ENCODE assay signal across 17 cellular contexts in the genomic region with DNA sequence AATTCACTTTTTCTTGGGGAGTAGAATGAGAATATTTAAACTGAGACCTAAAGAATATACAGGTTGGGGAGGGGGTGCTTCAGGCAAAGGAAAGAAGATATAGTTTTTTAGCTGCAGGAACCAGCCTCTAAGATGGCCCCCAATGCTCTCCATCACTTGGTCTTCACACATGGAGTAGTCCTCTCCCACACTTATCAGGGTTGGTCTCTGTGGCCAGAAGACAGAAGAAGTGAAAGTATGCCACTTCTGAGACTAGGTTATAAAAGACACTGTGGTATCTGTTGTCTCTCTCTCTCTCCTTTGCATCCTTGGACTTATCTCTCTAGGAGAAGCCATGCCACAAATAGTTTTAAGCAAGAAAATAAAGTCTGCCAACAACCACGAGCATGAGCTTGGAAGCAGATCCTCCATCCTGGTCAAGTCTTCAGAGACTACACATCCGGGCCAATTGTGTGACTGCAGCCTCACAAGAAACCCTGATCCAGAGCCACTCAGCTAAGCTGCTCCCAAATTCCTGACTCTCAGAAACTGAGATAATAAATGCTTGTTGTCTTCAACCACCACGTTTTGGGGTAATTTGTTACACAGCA. TPM values are rescaled to one million over a fixed set of nuclear protein-coding genes. Genes with fewer than 3 reads are reported as not detected.
DNase-seq lines count a peak whose midpoint lies in the region; ATAC-seq and TF ChIP-seq lines count a peak whose summit lies in the region.
"Had no signal": no experiment of that assay in that cellular context is flagged by ENCODE, and none has a peak within 500 bp of the region (broad histone marks: within the 10 kb centered on the region; RNA-seq: fewer than 3 reads in every experiment).

No MANE protein-coding gene starts in this region.

- H3K9ac ChIP-seq in IMR-90 (ENCODE audit: low read depth, low read length) (no peak overlapping the region), mesenchymal stem cell (ENCODE audit: low read length) (peak overlapping the region; percentile 6)

- peak overlapping the region; percentile 45; the same call in 1 of the 2 replicates for H2AK5ac ChIP-seq in IMR-90 (ENCODE audit: low read depth, low read length)
- H2AK5ac ChIP-seq in mesenchymal stem cell (ENCODE audit: low read length, severe bottlenecking), result no peak overlapping the region

- H3K56ac ChIP-seq in IMR-90 (ENCODE audit: extremely low read depth, insufficient read depth, low read length), result no peak overlapping the region

- H3K9me3 ChIP-seq in IMR-90 (ENCODE audit: control insufficient read depth, insufficient read depth, low read length) (no peaks in the 10 kb centered on the region), mesenchymal stem cell (ENCODE audit: control insufficient read depth, low read length) (peaks cover 18% of the 10 kb centered on the region), heart left ventricle (no peaks in the 10 kb centered on the region)

- H2BK12ac ChIP-seq in mesenchymal stem cell (ENCODE audit: low read length in 2 of 2), result no peak overlapping the region

- H3K18ac ChIP-seq in IMR-90 (ENCODE audit: low read depth, low read length), result peak overlapping the region; percentile 76; the same call in 1 of the 2 replicates
- no peak overlapping the region for H3K18ac ChIP-seq in mesenchymal stem cell (ENCODE audit: low read depth in 1 of 2, low read length in 2 of 2)

- no peaks in the 10 kb centered on the region for H3K4me1 Mint-ChIP-seq in progenitor cell of endocrine pancreas (ENCODE audit: low read depth)
- H3K4me1 Mint-ChIP-seq: CD14-positive monocyte, neural crest cell had no signal

- no TSS peak for BruUV-seq in IMR-90 (replicated peaks; lab: Mats Ljungman, UMichigan)

- peak; percentile 14 for DNase-seq in IMR-90
- DNase-seq in mesenchymal stem cell, result no peak
- no peak for DNase-seq in NK-92 treated with Interleukin-12 subunit alpha and Interleukin-12 subunit beta, amount 100 ng/mL, for 24 hours (lab: John Stamatoyannopoulos, UW)
- DNase-seq in heart left ventricle, result no peak
- DNase-seq in progenitor cell of endocrine pancreas (ENCODE audit: low spot score, unreplicated experiment), result no peak
- DNase-seq: activated CD4-positive, alpha-beta T cell treated with anti-CD3 and anti-CD28 coated beads for 1 hour; activated CD8-positive, alpha-beta memory T cell treated with anti-CD3 and anti-CD28 coated beads, Interleukin-2, amount 50 U/mL, for 48 hours; NCI-H1048; T-helper 1 cell had no signal

- peak overlapping the region; percentile 12; the same call in 1 of the 2 replicates for H4K5ac ChIP-seq in IMR-90 (ENCODE audit: low read depth, low read length)

- H3K23ac ChIP-seq in IMR-90 (ENCODE audit: low read depth, low read length) (peak overlapping the region; percentile 28; the same call in 1 of the 2 replicates), mesenchymal stem cell (ENCODE audit: low read length in 2 of 2) (no peak overlapping the region)

- no CpG with 5 or more reads among the region's 3 CpGs for WGBS in IMR-90 (ENCODE audit: extremely low coverage in 2 of 2, insufficient read length in 1 of 2), 2 experiments
- 93% methylated on average over 2 of the region's 3 CpGs for WGBS in mesenchymal stem cell
- 66 to 73% (median 71%) methylated on average over 3 of the region's 3 CpGs for WGBS in heart left ventricle, 4 donors

- H3K36me3 ChIP-seq in IMR-90 (ENCODE audit: control insufficient read depth, insufficient read depth, low read length), result peaks cover 15% of the 10 kb centered on the region
- peaks cover 0 to 34% of the 10 kb centered on the region in 2 experiments for H3K36me3 ChIP-seq in mesenchymal stem cell (ENCODE audit: control insufficient read depth in 1 of 2, insufficient read depth in 2 of 2, low read depth in 1 of 2, low read length in 2 of 2)
- peaks cover 0 to 89% (median 59%) of the 10 kb centered on the region in 9 donors for H3K36me3 ChIP-seq in heart left ventricle

- no peak overlapping the region for H3K4me3 Mint-ChIP-seq in progenitor cell of endocrine pancreas (ENCODE audit: low read depth)
- H3K4me3 Mint-ChIP-seq: activated naive CD8-positive, alpha-beta T cell; CD14-positive monocyte; GM23338; neural crest cell had no signal

- H4K91ac ChIP-seq in IMR-90 (ENCODE audit: insufficient read depth, low read depth, low read length) (peak overlapping the region; percentile 7), mesenchymal stem cell (ENCODE audit: low read length) (no peak overlapping the region)

- H3K27ac Mint-ChIP-seq in progenitor cell of endocrine pancreas, result no peak overlapping the region
- H3K27ac Mint-ChIP-seq: activated naive CD8-positive, alpha-beta T cell; CD14-positive monocyte; GM23338 had no signal

- H3K27ac ChIP-seq in IMR-90 (ENCODE audit: insufficient read depth, low read length) (peak overlapping the region; percentile 42; the same call in 1 of the 2 replicates), mesenchymal stem cell (ENCODE audit: low read length, poor library complexity, severe bottlenecking) (no peak overlapping the region), heart left ventricle (no peak overlapping the region)
- H3K27ac ChIP-seq: skin epidermis had no signal

- no peak overlapping the region for H3K4me3 ChIP-seq in IMR-90 (ENCODE audit: insufficient read depth, low read depth, low read length)
- H3K4me3 ChIP-seq in mesenchymal stem cell (ENCODE audit: insufficient read depth in 1 of 2, low read depth in 1 of 2, low read length in 2 of 2), result peak overlapping the region in 1 of 2 experiments; percentile 48
- H3K4me3 ChIP-seq in heart left ventricle, result no peak overlapping the region
- H3K4me3 ChIP-seq: GM23338, skin epidermis had no signal

- peak overlapping the region; percentile 31; the same call in 1 of the 2 replicates for H2BK120ac ChIP-seq in IMR-90 (ENCODE audit: low read depth, low read length)
- H2BK120ac ChIP-seq in mesenchymal stem cell (ENCODE audit: low read depth, low read length), result no peak overlapping the region

- H3K4me1 ChIP-seq in IMR-90 (ENCODE audit: control insufficient read depth, insufficient read depth, low read length), result peaks cover 7% of the 10 kb centered on the region
- H3K4me1 ChIP-seq in mesenchymal stem cell (ENCODE audit: control insufficient read depth, insufficient read depth, low read depth, low read length), result no peaks in the 10 kb centered on the region
- no peaks in the 10 kb centered on the region for H3K4me1 ChIP-seq in heart left ventricle

- H3K9me3 Mint-ChIP-seq in progenitor cell of endocrine pancreas (ENCODE audit: low read depth), result no peaks in the 10 kb centered on the region
- H3K9me3 Mint-ChIP-seq: CD14-positive monocyte, GM23338, neural crest cell had no signal

- no peak overlapping the region; the same call in 1 of the 2 replicates for H3K4me2 ChIP-seq in IMR-90 (ENCODE audit: low read depth, low read length)
- H3K4me2 ChIP-seq in mesenchymal stem cell (ENCODE audit: low read length, poor library complexity, severe bottlenecking), result no peak overlapping the region
- H3K4me2 ChIP-seq: GM23338 had no signal

- CTCF ChIA-PET in IMR-90 (lab: Yijun Ruan, JAX), result no interaction called here

- POLR2A ChIA-PET in IMR-90 (lab: Charles Lee; ENCODE audit: unreplicated experiment), result no interaction called here

- TF ChIP-seq POLR2A in IMR-90 (IDR thresholded peaks at IDR 0.05; ENCODE audit: low read depth, low read length) (no peak), heart left ventricle (IDR thresholded peaks at IDR 0.05) (no peak)

- dilution Hi-C loops in IMR-90 (cut with HindIII; ENCODE audit: low sequenced_read_pairs, unreplicated experiment), result no loop called here

- H2BK20ac ChIP-seq in IMR-90 (ENCODE audit: low read depth, low read length), result peak overlapping the region; percentile 79; the same call in 1 of the 2 replicates

- H3K27me3 ChIP-seq in IMR-90 (ENCODE audit: control insufficient read depth, insufficient read depth, low read length) (no peaks in the 10 kb centered on the region), mesenchymal stem cell (ENCODE audit: control insufficient read depth in 1 of 2, insufficient read depth in 1 of 2, low read length in 2 of 2) (no peaks in the 10 kb centered on the region), heart left ventricle (no peaks in the 10 kb centered on the region)

- H4K8ac ChIP-seq in IMR-90 (ENCODE audit: low read depth in 2 of 2, low read length in 2 of 2) (peak overlapping the region; percentile 6 to 28; a peak in 2 of 4 replicates), mesenchymal stem cell (ENCODE audit: low read length) (no peak overlapping the region)

- TF ChIP-seq CTCF in IMR-90 (conservative IDR thresholded peaks at IDR 0.05; ENCODE audit: low read depth, low read length), result no peak
- no peak for TF ChIP-seq CTCF in heart left ventricle (IDR thresholded peaks at IDR 0.05)
- no peak for TF ChIP-seq CTCF in progenitor cell of endocrine pancreas (IDR thresholded peaks at IDR 0.05; ENCODE audit: unreplicated experiment)

- no peak overlapping the region for H2AK9ac ChIP-seq in IMR-90 (replicated peaks; ENCODE audit: low read depth, low read length, poor library complexity)

- in situ Hi-C loops in IMR-90 (cut with MboI; ENCODE audit: low sequenced_read_pairs), result no loop called here

- peak overlapping the region; percentile 49 for H3K4ac ChIP-seq in IMR-90 (ENCODE audit: low read depth, low read length)
- no peak overlapping the region for H3K4ac ChIP-seq in mesenchymal stem cell (ENCODE audit: low read depth in 1 of 2, low read length in 2 of 2)

- intact Hi-C loops in IMR-90 (cut with micrococcal nuclease) (no loop called here), heart left ventricle (cut with DNase I) (no loop called here)

- H2AFZ ChIP-seq in IMR-90 (replicated peaks; ENCODE audit: low read length, poor library complexity) (no peak overlapping the region), mesenchymal stem cell (ENCODE audit: low read depth, low read length) (no peak overlapping the region)
- H2AFZ ChIP-seq: GM23338 had no signal

- peak overlapping the region; percentile 38; the same call in 1 of the 3 replicates for H2BK15ac ChIP-seq in IMR-90 (ENCODE audit: low read depth, low read length)
- H2BK15ac ChIP-seq in mesenchymal stem cell (ENCODE audit: low read depth, poor library complexity, severe bottlenecking), result no peak overlapping the region

- peaks cover 4% of the 10 kb centered on the region for H3K36me3 Mint-ChIP-seq in progenitor cell of endocrine pancreas (ENCODE audit: insufficient read depth)

- H3K79me1 ChIP-seq in IMR-90 (ENCODE audit: low read depth in 1 of 2, low read length in 2 of 2) (peaks cover 0 to 9% of the 10 kb centered on the region in 2 experiments; a peak in 2 of 4 replicates), mesenchymal stem cell (replicated peaks; ENCODE audit: low read length, poor library complexity, severe bottlenecking) (no peaks in the 10 kb centered on the region)

- no peaks in the 10 kb centered on the region for H3K27me3 Mint-ChIP-seq in progenitor cell of endocrine pancreas
- H3K27me3 Mint-ChIP-seq: activated naive CD8-positive, alpha-beta T cell had no signal

- H4K20me1 ChIP-seq in IMR-90 (ENCODE audit: insufficient read depth, low read length), result no peaks in the 10 kb centered on the region

- H2BK5ac ChIP-seq in IMR-90 (ENCODE audit: low read depth, low read length, poor library complexity, severe bottlenecking) (peak overlapping the region; percentile 64), mesenchymal stem cell (ENCODE audit: low read depth, low read length, poor library complexity, severe bottlenecking) (no peak overlapping the region)

- peaks cover 7% of the 10 kb centered on the region for H3K9me1 ChIP-seq in IMR-90 (ENCODE audit: insufficient read depth, low read length)

- H3K14ac ChIP-seq in IMR-90 (replicated peaks; ENCODE audit: low read depth, low read length) (0 out of 2 replicates have a peak overlapping the region, but pooled peaks have one; percentile 2), mesenchymal stem cell (ENCODE audit: low read length in 2 of 2) (no peak overlapping the region)

- ATAC-seq in GM18517 (IDR thresholded peaks at IDR 0.05; ENCODE audit: unreplicated experiment), result peak; percentile 59
- peak; percentile 71 for ATAC-seq in GM21723 (IDR thresholded peaks at IDR 0.05; ENCODE audit: unreplicated experiment)
- ATAC-seq in IMR-90 (ENCODE audit: low read depth), result no peak
- ATAC-seq in heart left ventricle, result no peak
- ATAC-seq in HG03457 (IDR thresholded peaks at IDR 0.05; ENCODE audit: unreplicated experiment), result no peak
- ATAC-seq: GM23338 had no signal

- TF ChIP-seq RAD21 in IMR-90 (IDR thresholded peaks at IDR 0.05; ENCODE audit: low read length), result no peak

RNA-seq across cellular contexts. Expression of gene PUS7L, which starts 18.0 kb away (rescaled TPM):
- total RNA-seq in IMR-90 (2012; rRNA removed) (44.8 and 58.6 TPM in 2 replicates), heart left ventricle (1 to 10 TPM; 3.7 to 7.6 (median 5.3) TPM), progenitor cell of endocrine pancreas (10.6 and 14.4 TPM in 2 replicates)
- polyA plus RNA-seq in IMR-90 (2012; rRNA removed) (4.4 and 5.1 TPM in 2 replicates), heart left ventricle (1 to 10 TPM in 1 of 2 donors, under 1 TPM in 1; 0.80 to 2.9 TPM)
- 0.62 and 0.97 TPM in 2 replicates for polyA plus RNA-seq in IMR-90 (2012; cell fraction: cytosol; rRNA removed)
- polyA plus RNA-seq in IMR-90 (2012; cell fraction: nucleus; rRNA removed; ENCODE audit: low replicate concordance), result 0.75 and 6.8 TPM in 2 replicates
- polyA plus RNA-seq in mesenchymal stem cell (2013, experiment 1 of 2), result 7.1 TPM
- 5.8 TPM for polyA plus RNA-seq in mesenchymal stem cell (2013, experiment 2 of 2)

RNA-seq across cellular contexts. Expression of gene IRAK4, which starts 18.1 kb away (rescaled TPM):
- total RNA-seq in IMR-90 (2012; rRNA removed) (27.6 and 30.8 TPM in 2 replicates), heart left ventricle (10 to 100 TPM in 1 of 9 donors, 1 to 10 TPM in 8; 3.6 to 14.4 (median 5.1) TPM), progenitor cell of endocrine pancreas (7.5 and 8.5 TPM in 2 replicates)
- polyA plus RNA-seq in IMR-90 (2012; rRNA removed) (8.8 and 12.6 TPM in 2 replicates), heart left ventricle (1 to 10 TPM; 3.3 to 4.8 TPM)
- 2.5 and 2.9 TPM in 2 replicates for polyA plus RNA-seq in IMR-90 (2012; cell fraction: cytosol; rRNA removed)
- 5.8 and 30.1 TPM in 2 replicates for polyA plus RNA-seq in IMR-90 (2012; cell fraction: nucleus; rRNA removed; ENCODE audit: low replicate concordance)
- polyA plus RNA-seq in mesenchymal stem cell (2013, experiment 1 of 2), result 4.8 TPM
- 4.6 TPM for polyA plus RNA-seq in mesenchymal stem cell (2013, experiment 2 of 2)

Comparison
In these comparisons a context has a peak if more than half of its experiments do, and no peak if none do; other contexts are left out.
1. ATAC-seq: peak in GM18517 (single experiment) and GM21723 (single experiment); none in IMR-90 (single experiment), heart left ventricle (0 of 4) and HG03457 (single experiment).